In genomic region chr10:133249975-133250754, GRCh38 we compare ENCODE assay signal across 20 cellular contexts. TPM values are rescaled to one million over a fixed set of nuclear protein-coding genes. Genes with fewer than 3 reads are reported as not detected.
"Had no signal": no experiment of that assay in that cellular context is flagged by ENCODE, and none has a peak within 500 bp of the region (broad histone marks: within the 10 kb centered on the region; RNA-seq: fewer than 3 reads in every experiment).

No MANE protein-coding gene starts in this region.

- H3K4me3 Mint-ChIP-seq: activated naive CD4-positive, alpha-beta T cell treated with anti-CD3 and anti-CD28 coated beads for 36 hours had no signal

- H3K9me3 Mint-ChIP-seq: activated naive CD4-positive, alpha-beta T cell treated with anti-CD3 and anti-CD28 coated beads for 36 hours had no signal

- H3K27ac ChIP-seq: brain microvascular endothelial cell, right atrium auricular region, SK-N-MC, transverse colon had no signal

- H3K27me3 ChIP-seq: right atrium auricular region had no signal

- H3K9me3 ChIP-seq: right atrium auricular region, transverse colon had no signal

- H3K27ac Mint-ChIP-seq: activated naive CD4-positive, alpha-beta T cell treated with anti-CD3 and anti-CD28 coated beads for 36 hours had no signal

- DNase-seq: activated CD4-positive, alpha-beta T cell treated with anti-CD3 and anti-CD28 coated beads, Interleukin-2, amount 50 U/mL, for 48 hours; activated CD4-positive, CD25-positive, alpha-beta regulatory T cell; activated CD8-positive, alpha-beta memory T cell treated with anti-CD3 and anti-CD28 coated beads, Interleukin-2, amount 50 U/mL, for 48 hours; activated naive CD4-positive, alpha-beta T cell treated with anti-CD3 and anti-CD28 coated beads for 36 hours; brain microvascular endothelial cell; hippocampal formation; small intestine; transverse colon had no signal

- H3K36me3 ChIP-seq: brain microvascular endothelial cell, right atrium auricular region, transverse colon had no signal

- H3K4me3 ChIP-seq: right atrium auricular region, SK-N-MC, transverse colon had no signal

RNA-seq across cellular contexts. Expression of gene VENTX, which starts 12.5 kb away (rescaled TPM):
- total RNA-seq: activated naive CD4-positive, alpha-beta T cell treated with anti-CD3 and anti-CD28 coated beads for 36 hours; dermis microvascular lymphatic vessel endothelial cell; glomerular endothelial cell; kidney epithelial cell; T-helper 1 cell treated with Interleukin-12 subunit alpha and Interleukin-12 subunit beta and Interleukin-4 antibody, amounts not matched to agents 30 ng/mL and 1 ng/mL, for 36 hours had no signal

RNA-seq across cellular contexts. Expression of gene UTF1, which starts 20.1 kb away (rescaled TPM):
- total RNA-seq: activated naive CD4-positive, alpha-beta T cell treated with anti-CD3 and anti-CD28 coated beads for 36 hours; cerebellum; dermis microvascular lymphatic vessel endothelial cell; glomerular endothelial cell; kidney epithelial cell; lower leg skin; mesenteric fat pad; posterior vena cava; right atrium auricular region; subcutaneous adipose tissue; T-helper 1 cell treated with Interleukin-12 subunit alpha and Interleukin-12 subunit beta and Interleukin-4 antibody, amounts not matched to agents 30 ng/mL and 1 ng/mL, for 36 hours; transverse colon had no signal
- polyA plus RNA-seq: esophagus, small intestine had no signal
